ENCODE assay signal across 16 cellular contexts in genomic region chr7:137298464-137298794, GRCh38. TPM values are rescaled to one million over a fixed set of nuclear protein-coding genes. Genes with fewer than 3 reads are reported as not detected.
"Had no signal": no experiment of that assay in that cellular context is flagged by ENCODE, and none has a peak within 500 bp of the region (broad histone marks: within the 10 kb centered on the region; RNA-seq: fewer than 3 reads in every experiment).

No MANE protein-coding gene starts in this region.

- H3K4me2 ChIP-seq: hepatocyte had no signal

- H3K9me3 ChIP-seq: esophagus squamous epithelium, psoas muscle, sigmoid colon, stomach had no signal

- H3K79me2 ChIP-seq: hepatocyte had no signal

- H3K27ac Mint-ChIP-seq: dendritic cell treated with granulocyte-macrophage colony-stimulating factor and Interleukin-4, amounts not matched to agents 40 ng/mL and 50 ng/mL, for 4 days; natural killer cell had no signal

- H3K4me1 ChIP-seq: psoas muscle, sigmoid colon had no signal

- H3K4me1 Mint-ChIP-seq: natural killer cell had no signal

- H3K36me3 Mint-ChIP-seq: natural killer cell had no signal

- H3K27ac ChIP-seq: esophagus squamous epithelium, hepatocyte, parathyroid adenoma, psoas muscle, sigmoid colon, skin epidermis, stomach had no signal

- DNase-seq: esophagus squamous epithelium; foreskin melanocyte; head of caudate nucleus; natural killer cell; occipital lobe; psoas muscle; retina; sigmoid colon; stimulated activated CD4-positive, alpha-beta T cell treated with anti-CD3 and anti-CD28 coated beads, Interleukin-12 subunit alpha, Interleukin-12 subunit beta, amount 100 ng/mL, for 4 hours; stimulated activated naive CD4-positive, alpha-beta T cell; stomach; trophoblast cell had no signal

- H3K4me3 ChIP-seq: esophagus squamous epithelium, hepatocyte, psoas muscle, sigmoid colon, skin epidermis, stomach had no signal

- H2AFZ ChIP-seq: hepatocyte, parathyroid adenoma had no signal

- H3K36me3 ChIP-seq: esophagus squamous epithelium, sigmoid colon, stomach had no signal

- H3K27me3 ChIP-seq: esophagus squamous epithelium, hepatocyte, sigmoid colon, stomach had no signal

- H3K9ac ChIP-seq: parathyroid adenoma had no signal

- ATAC-seq: natural killer cell, psoas muscle had no signal

- H3K4me3 Mint-ChIP-seq: dendritic cell treated with granulocyte-macrophage colony-stimulating factor and Interleukin-4, amounts not matched to agents 40 ng/mL and 50 ng/mL, for 4 days; natural killer cell had no signal

- H3K27me3 Mint-ChIP-seq: dendritic cell treated with granulocyte-macrophage colony-stimulating factor and Interleukin-4, amounts not matched to agents 40 ng/mL and 50 ng/mL, for 4 days had no signal

RNA-seq across cellular contexts. Expression of gene PTN, which starts 45.1 kb away (rescaled TPM):
- total RNA-seq: natural killer cell had no signal
